1 cellular context compared by ENCODE assay signal in the genomic region with DNA sequence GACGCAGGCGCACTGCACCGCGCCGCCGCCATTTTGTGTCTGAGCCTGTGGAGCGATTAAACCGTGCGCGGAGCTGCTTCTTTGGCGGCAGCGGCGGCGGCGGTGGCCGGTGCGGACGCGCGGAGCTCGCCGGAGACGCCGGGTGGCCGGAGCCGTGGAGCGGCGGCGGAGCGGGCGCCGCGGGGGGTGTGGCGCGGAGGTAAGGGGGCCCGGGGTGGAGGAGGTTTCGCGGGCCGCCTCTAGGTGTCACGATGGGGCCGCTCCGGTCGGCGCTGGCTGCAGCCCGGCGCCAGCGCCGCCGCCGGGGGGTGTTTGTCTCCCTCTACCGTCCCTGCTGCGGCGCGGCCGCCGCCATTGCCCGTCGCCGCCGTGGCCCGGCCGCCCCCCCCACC.
TF ChIP-seq lines count a peak whose summit lies in the region.

A gene with protein sequence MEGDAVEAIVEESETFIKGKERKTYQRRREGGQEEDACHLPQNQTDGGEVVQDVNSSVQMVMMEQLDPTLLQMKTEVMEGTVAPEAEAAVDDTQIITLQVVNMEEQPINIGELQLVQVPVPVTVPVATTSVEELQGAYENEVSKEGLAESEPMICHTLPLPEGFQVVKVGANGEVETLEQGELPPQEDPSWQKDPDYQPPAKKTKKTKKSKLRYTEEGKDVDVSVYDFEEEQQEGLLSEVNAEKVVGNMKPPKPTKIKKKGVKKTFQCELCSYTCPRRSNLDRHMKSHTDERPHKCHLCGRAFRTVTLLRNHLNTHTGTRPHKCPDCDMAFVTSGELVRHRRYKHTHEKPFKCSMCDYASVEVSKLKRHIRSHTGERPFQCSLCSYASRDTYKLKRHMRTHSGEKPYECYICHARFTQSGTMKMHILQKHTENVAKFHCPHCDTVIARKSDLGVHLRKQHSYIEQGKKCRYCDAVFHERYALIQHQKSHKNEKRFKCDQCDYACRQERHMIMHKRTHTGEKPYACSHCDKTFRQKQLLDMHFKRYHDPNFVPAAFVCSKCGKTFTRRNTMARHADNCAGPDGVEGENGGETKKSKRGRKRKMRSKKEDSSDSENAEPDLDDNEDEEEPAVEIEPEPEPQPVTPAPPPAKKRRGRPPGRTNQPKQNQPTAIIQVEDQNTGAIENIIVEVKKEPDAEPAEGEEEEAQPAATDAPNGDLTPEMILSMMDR (plus strand): TSS at position 1 of the 392 bp plus-strand sequence. CDS start 48,307 bp downstream, outside the sequence.

TF ChIP-seq in HepG2, 621 proteins besides CTCF, POLR2A, EP300 and RAD21 (continued from another document):
- TF ChIP-seq KAT2B (IDR thresholded peaks at IDR 0.05; ENCODE audit: borderline replicate concordance, low read depth, low read length): no peak
- peak; percentile 9; the same call in 1 of the 2 replicates for TF ChIP-seq ZNF367 (CRISPR knock-in tag; IDR thresholded peaks at IDR 0.05; ENCODE audit: borderline replicate concordance)
- TF ChIP-seq RBFOX2 (IDR thresholded peaks at IDR 0.05; ENCODE audit: low read depth, low read length): peak; percentile 7; the same call in 1 of the 2 replicates
- TF ChIP-seq, protein P1, sequence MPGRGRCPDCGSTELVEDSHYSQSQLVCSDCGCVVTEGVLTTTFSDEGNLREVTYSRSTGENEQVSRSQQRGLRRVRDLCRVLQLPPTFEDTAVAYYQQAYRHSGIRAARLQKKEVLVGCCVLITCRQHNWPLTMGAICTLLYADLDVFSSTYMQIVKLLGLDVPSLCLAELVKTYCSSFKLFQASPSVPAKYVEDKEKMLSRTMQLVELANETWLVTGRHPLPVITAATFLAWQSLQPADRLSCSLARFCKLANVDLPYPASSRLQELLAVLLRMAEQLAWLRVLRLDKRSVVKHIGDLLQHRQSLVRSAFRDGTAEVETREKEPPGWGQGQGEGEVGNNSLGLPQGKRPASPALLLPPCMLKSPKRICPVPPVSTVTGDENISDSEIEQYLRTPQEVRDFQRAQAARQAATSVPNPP (CRISPR knock-in tag; IDR thresholded peaks at IDR 0.05): peak; percentile 62; the same call in 1 of the 2 replicates
- TF ChIP-seq ZNF34 (CRISPR knock-in tag; IDR thresholded peaks at IDR 0.05; ENCODE audit: borderline replicate concordance): 0 out of 2 replicates have a peak, but pooled peaks have one; percentile 10
- peak; percentile 79 for TF ChIP-seq SKI (IDR thresholded peaks at IDR 0.05; ENCODE audit: partially characterized antibody)
- TF ChIP-seq IRX3 (CRISPR knock-in tag; IDR thresholded peaks at IDR 0.05; ENCODE audit: borderline replicate concordance, low read depth): peak; percentile 83; the same call in 1 of the 2 replicates
- peak; percentile 95 for TF ChIP-seq YY1 (IDR thresholded peaks at IDR 0.05; ENCODE audit: insufficient read depth, insufficient replicate concordance, low read depth, low read length)
- TF ChIP-seq, protein P2, sequence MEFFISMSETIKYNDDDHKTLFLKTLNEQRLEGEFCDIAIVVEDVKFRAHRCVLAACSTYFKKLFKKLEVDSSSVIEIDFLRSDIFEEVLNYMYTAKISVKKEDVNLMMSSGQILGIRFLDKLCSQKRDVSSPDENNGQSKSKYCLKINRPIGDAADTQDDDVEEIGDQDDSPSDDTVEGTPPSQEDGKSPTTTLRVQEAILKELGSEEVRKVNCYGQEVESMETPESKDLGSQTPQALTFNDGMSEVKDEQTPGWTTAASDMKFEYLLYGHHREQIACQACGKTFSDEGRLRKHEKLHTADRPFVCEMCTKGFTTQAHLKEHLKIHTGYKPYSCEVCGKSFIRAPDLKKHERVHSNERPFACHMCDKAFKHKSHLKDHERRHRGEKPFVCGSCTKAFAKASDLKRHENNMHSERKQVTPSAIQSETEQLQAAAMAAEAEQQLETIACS (CRISPR knock-in tag; IDR thresholded peaks at IDR 0.05): no peak; the same call in 1 of the 2 replicates
- TF ChIP-seq, protein P3, sequence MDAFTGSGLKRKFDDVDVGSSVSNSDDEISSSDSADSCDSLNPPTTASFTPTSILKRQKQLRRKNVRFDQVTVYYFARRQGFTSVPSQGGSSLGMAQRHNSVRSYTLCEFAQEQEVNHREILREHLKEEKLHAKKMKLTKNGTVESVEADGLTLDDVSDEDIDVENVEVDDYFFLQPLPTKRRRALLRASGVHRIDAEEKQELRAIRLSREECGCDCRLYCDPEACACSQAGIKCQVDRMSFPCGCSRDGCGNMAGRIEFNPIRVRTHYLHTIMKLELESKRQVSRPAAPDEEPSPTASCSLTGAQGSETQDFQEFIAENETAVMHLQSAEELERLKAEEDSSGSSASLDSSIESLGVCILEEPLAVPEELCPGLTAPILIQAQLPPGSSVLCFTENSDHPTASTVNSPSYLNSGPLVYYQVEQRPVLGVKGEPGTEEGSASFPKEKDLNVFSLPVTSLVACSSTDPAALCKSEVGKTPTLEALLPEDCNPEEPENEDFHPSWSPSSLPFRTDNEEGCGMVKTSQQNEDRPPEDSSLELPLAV (CRISPR knock-in tag; conservative IDR thresholded peaks at IDR 0.05; ENCODE audit: low read depth): 0 out of 2 replicates have a peak, but pooled peaks have one; percentile 74
- TF ChIP-seq, protein P4, sequence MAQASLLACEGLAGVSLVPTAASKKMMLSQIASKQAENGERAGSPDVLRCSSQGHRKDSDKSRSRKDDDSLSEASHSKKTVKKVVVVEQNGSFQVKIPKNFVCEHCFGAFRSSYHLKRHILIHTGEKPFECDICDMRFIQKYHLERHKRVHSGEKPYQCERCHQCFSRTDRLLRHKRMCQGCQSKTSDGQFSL (CRISPR knock-in tag; IDR thresholded peaks at IDR 0.05): peak; percentile 73; the same call in 1 of the 2 replicates
- no peak for TF ChIP-seq ZNF768 (CRISPR knock-in tag; IDR thresholded peaks at IDR 0.05)
- no peak for TF ChIP-seq MATR3 (CRISPR knock-in tag; IDR thresholded peaks at IDR 0.05)
- TF ChIP-seq, protein P5, sequence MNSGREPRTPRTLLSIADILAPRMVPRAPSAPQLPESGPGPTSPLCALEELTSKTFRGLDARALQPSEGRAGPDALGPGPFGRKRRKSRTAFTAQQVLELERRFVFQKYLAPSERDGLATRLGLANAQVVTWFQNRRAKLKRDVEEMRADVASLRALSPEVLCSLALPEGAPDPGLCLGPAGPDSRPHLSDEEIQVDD (CRISPR knock-in tag; IDR thresholded peaks at IDR 0.05; ENCODE audit: borderline replicate concordance): no peak
- TF ChIP-seq, protein P6, sequence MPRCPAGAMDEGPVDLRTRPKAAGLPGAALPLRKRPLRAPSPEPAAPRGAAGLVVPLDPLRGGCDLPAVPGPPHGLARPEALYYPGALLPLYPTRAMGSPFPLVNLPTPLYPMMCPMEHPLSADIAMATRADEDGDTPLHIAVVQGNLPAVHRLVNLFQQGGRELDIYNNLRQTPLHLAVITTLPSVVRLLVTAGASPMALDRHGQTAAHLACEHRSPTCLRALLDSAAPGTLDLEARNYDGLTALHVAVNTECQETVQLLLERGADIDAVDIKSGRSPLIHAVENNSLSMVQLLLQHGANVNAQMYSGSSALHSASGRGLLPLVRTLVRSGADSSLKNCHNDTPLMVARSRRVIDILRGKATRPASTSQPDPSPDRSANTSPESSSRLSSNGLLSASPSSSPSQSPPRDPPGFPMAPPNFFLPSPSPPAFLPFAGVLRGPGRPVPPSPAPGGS (CRISPR knock-in tag; IDR thresholded peaks at IDR 0.05): no peak
- peak; percentile 18; the same call in 1 of the 2 replicates for TF ChIP-seq TMF1 (CRISPR knock-in tag; IDR thresholded peaks at IDR 0.05; ENCODE audit: low read depth)
- TF ChIP-seq EEA1 (CRISPR knock-in tag; IDR thresholded peaks at IDR 0.05; ENCODE audit: borderline replicate concordance): no peak
- 0 out of 2 replicates have a peak, but pooled peaks have one; percentile 3 for TF ChIP-seq SIN3B (IDR thresholded peaks at IDR 0.05; ENCODE audit: low read length)
- no peak for TF ChIP-seq IRF2 (CRISPR knock-in tag; IDR thresholded peaks at IDR 0.05)
- peak; percentile 92 for TF ChIP-seq KDM5A (IDR thresholded peaks at IDR 0.05; ENCODE audit: borderline replicate concordance, low read length)
- no peak for TF ChIP-seq TSC22D2 (CRISPR knock-in tag; IDR thresholded peaks at IDR 0.05; ENCODE audit: borderline replicate concordance)
- TF ChIP-seq, protein P7, sequence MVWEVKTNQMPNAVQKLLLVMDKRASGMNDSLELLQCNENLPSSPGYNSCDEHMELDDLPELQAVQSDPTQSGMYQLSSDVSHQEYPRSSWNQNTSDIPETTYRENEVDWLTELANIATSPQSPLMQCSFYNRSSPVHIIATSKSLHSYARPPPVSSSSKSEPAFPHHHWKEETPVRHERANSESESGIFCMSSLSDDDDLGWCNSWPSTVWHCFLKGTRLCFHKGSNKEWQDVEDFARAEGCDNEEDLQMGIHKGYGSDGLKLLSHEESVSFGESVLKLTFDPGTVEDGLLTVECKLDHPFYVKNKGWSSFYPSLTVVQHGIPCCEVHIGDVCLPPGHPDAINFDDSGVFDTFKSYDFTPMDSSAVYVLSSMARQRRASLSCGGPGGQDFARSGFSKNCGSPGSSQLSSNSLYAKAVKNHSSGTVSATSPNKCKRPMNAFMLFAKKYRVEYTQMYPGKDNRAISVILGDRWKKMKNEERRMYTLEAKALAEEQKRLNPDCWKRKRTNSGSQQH (CRISPR knock-in tag; IDR thresholded peaks at IDR 0.05; ENCODE audit: low read depth): no peak
- TF ChIP-seq ZNF160 (CRISPR knock-in tag; IDR thresholded peaks at IDR 0.05): 0 out of 2 replicates have a peak, but pooled peaks have one; percentile 8
- no peak for TF ChIP-seq ZNF724P (CRISPR knock-in tag; IDR thresholded peaks at IDR 0.05; ENCODE audit: borderline replicate concordance)
- TF ChIP-seq, protein P8, sequence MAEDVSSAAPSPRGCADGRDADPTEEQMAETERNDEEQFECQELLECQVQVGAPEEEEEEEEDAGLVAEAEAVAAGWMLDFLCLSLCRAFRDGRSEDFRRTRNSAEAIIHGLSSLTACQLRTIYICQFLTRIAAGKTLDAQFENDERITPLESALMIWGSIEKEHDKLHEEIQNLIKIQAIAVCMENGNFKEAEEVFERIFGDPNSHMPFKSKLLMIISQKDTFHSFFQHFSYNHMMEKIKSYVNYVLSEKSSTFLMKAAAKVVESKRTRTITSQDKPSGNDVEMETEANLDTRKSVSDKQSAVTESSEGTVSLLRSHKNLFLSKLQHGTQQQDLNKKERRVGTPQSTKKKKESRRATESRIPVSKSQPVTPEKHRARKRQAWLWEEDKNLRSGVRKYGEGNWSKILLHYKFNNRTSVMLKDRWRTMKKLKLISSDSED (CRISPR knock-in tag; IDR thresholded peaks at IDR 0.05): peak; percentile 59; the same call in 1 of the 2 replicates
- TF ChIP-seq, protein P9, sequence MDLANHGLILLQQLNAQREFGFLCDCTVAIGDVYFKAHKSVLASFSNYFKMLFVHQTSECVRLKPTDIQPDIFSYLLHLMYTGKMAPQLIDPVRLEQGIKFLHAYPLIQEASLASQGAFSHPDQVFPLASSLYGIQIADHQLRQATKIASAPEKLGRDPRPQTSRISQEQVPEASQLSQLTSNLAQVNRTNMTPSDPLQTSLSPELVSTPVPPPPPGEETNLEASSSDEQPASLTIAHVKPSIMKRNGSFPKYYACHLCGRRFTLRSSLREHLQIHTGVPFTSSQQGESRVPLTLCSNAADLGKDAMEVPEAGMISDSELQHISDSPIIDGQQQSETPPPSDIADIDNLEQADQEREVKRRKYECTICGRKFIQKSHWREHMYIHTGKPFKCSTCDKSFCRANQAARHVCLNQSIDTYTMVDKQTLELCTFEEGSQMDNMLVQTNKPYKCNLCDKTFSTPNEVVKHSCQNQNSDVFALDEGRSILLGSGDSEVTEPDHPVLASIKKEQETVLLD (CRISPR knock-in tag; IDR thresholded peaks at IDR 0.05; ENCODE audit: low read depth): peak; percentile 94
- TF ChIP-seq TOPORS (CRISPR knock-in tag; IDR thresholded peaks at IDR 0.05): peak; percentile 25; the same call in 1 of the 2 replicates
- 0 out of 2 replicates have a peak, but pooled peaks have one; percentile 1 for TF ChIP-seq MAZ (IDR thresholded peaks at IDR 0.05; ENCODE audit: borderline replicate concordance, low read depth, low read length)
- no peak for TF ChIP-seq MAZ (CRISPR knock-in tag; IDR thresholded peaks at IDR 0.05; ENCODE audit: low read depth)
- TF ChIP-seq, protein P10, sequence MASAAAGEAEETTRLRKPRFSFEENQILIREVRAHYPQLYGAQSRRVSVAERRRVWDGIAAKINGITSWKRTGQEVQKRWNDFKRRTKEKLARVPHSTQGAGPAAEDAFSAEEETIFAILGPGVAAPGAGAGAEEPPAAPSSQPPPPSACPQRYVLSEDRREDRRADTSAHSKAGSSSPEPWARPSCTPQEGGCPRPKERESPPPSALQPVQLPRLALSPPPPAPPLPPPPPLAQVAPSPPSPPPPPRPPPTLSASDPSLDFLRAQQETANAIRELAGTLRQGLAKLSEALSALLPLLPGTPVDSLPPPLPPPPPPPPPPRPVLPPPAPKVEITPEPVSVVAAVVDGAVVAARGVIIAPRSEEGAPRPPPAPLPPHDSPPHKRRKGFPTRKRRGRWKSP (CRISPR knock-in tag; IDR thresholded peaks at IDR 0.05): no peak
- TF ChIP-seq CBX1 (IDR thresholded peaks at IDR 0.05; ENCODE audit: low read depth): no peak
- TF ChIP-seq EED (CRISPR knock-in tag; IDR thresholded peaks at IDR 0.05): no peak
- no peak for TF ChIP-seq ZFYVE20 (CRISPR knock-in tag; IDR thresholded peaks at IDR 0.05; ENCODE audit: borderline replicate concordance, low read depth)
- peak; percentile 2; the same call in 1 of the 2 replicates for TF ChIP-seq THAP11 (CRISPR knock-in tag; IDR thresholded peaks at IDR 0.05)
- TF ChIP-seq ZFP90 (CRISPR knock-in tag; IDR thresholded peaks at IDR 0.05; ENCODE audit: borderline replicate concordance): no peak
- TF ChIP-seq, protein P11, sequence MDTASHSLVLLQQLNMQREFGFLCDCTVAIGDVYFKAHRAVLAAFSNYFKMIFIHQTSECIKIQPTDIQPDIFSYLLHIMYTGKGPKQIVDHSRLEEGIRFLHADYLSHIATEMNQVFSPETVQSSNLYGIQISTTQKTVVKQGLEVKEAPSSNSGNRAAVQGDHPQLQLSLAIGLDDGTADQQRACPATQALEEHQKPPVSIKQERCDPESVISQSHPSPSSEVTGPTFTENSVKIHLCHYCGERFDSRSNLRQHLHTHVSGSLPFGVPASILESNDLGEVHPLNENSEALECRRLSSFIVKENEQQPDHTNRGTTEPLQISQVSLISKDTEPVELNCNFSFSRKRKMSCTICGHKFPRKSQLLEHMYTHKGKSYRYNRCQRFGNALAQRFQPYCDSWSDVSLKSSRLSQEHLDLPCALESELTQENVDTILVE (CRISPR knock-in tag; IDR thresholded peaks at IDR 0.05): peak; percentile 13; the same call in 1 of the 2 replicates
- no peak for TF ChIP-seq CHCHD3 (CRISPR knock-in tag; IDR thresholded peaks at IDR 0.05)
- TF ChIP-seq POLR2AphosphoS5 (IDR thresholded peaks at IDR 0.05; ENCODE audit: low read depth, low read length): peak; percentile 56; the same call in 1 of the 2 replicates
- TF ChIP-seq CCAR2 (optimal IDR thresholded peaks at IDR 0.05; ENCODE audit: low read depth, low read length): no peak
- TF ChIP-seq HNRNPK (IDR thresholded peaks at IDR 0.05; ENCODE audit: low read depth, low read length, poor library complexity, severe bottlenecking): peak; percentile 4
- TF ChIP-seq BHLHE40 (IDR thresholded peaks at IDR 0.05; ENCODE audit: low read length): peak; percentile 42; the same call in 1 of the 2 replicates
- TF ChIP-seq STAG1 (CRISPR knock-in tag; IDR thresholded peaks at IDR 0.05): 0 out of 2 replicates have a peak, but pooled peaks have one; percentile 17
- 0 out of 2 replicates have a peak, but pooled peaks have one; percentile 4 for TF ChIP-seq FLYWCH1 (CRISPR knock-in tag; IDR thresholded peaks at IDR 0.05)
- TF ChIP-seq JUN (CRISPR knock-in tag; IDR thresholded peaks at IDR 0.05): no peak
- no peak for TF ChIP-seq ZNF44 (CRISPR knock-in tag; IDR thresholded peaks at IDR 0.05)
- peak; percentile 5 for TF ChIP-seq GATAD1 (CRISPR knock-in tag; IDR thresholded peaks at IDR 0.05)
- no peak for TF ChIP-seq ZNF670 (CRISPR knock-in tag; IDR thresholded peaks at IDR 0.05; ENCODE audit: borderline replicate concordance)
- TF ChIP-seq ZNF343 (CRISPR knock-in tag; IDR thresholded peaks at IDR 0.05): no peak
